24 cellular contexts compared by ENCODE assay signal in genomic region chr19:16862826-16863405, GRCh38. TPM values are rescaled to one million over a fixed set of nuclear protein-coding genes. Genes with fewer than 3 reads are reported as not detected.
DNase-seq lines count a peak whose midpoint lies in the region; ATAC-seq, FAIRE-seq and TF ChIP-seq lines count a peak whose summit lies in the region.
"Had no signal": no experiment of that assay in that cellular context is flagged by ENCODE, and none has a peak within 500 bp of the region (broad histone marks: within the 10 kb centered on the region; RNA-seq: fewer than 3 reads in every experiment).

No MANE protein-coding gene starts in this region.

- no peaks in the 10 kb centered on the region for H4K20me1 ChIP-seq in OCI-LY7 (ENCODE audit: insufficient read depth, low read length)
- H4K20me1 ChIP-seq in GM12878 (ENCODE audit: control insufficient read depth, insufficient read depth): no peaks in the 10 kb centered on the region

- no peak for DNase-seq in MCF 10A (ENCODE audit: unreplicated experiment)
- DNase-seq in breast epithelium (ENCODE audit: low spot score in 2 of 2): no peak
- DNase-seq in OCI-LY7 (ENCODE audit: low spot score): no peak
- DNase-seq in GM12878 (ENCODE audit: low read depth, low spot score): no peak
- no peak for DNase-seq in spleen
- no peak for DNase-seq in sigmoid colon
- no peak for DNase-seq in C1 segment of cervical spinal cord (lab: John Stamatoyannopoulos, UW)
- DNase-seq in NCI-H2227 treated with DMSO at 0.1 percent for 48 hours (lab: John Stamatoyannopoulos, UW): no peak
- DNase-seq: activated CD4-positive, CD25-positive, alpha-beta regulatory T cell treated with anti-CD3 and anti-CD28 coated beads, Interleukin-2, amount 50 U/mL, for 72 hours; activated naive CD4-positive, alpha-beta T cell; activated T-cell treated with anti-CD3 and anti-CD28 coated beads, Interleukin-2, amount 50 U/mL, for 1 hour; Caco-2; midbrain; natural killer cell; NCI-H1694 treated with DMSO at 0.1 percent for 48 hours; NCI-H69; substantia nigra had no signal

- H3K27me3 Mint-ChIP-seq in MCF 10A (ENCODE audit: insufficient read depth, unreplicated experiment): no peaks in the 10 kb centered on the region
- H3K27me3 Mint-ChIP-seq: B cell had no signal

- no peak for TF ChIP-seq RAD21 in GM12878 (IDR thresholded peaks at IDR 0.05; ENCODE audit: insufficient read depth, low read depth, low read length)

- H3K4me3 ChIP-seq in breast epithelium (no peak overlapping the region), OCI-LY7 (ENCODE audit: low read depth, low read length, poor library complexity, severe bottlenecking) (no peak overlapping the region), GM12878 (no peak overlapping the region), spleen (peak overlapping the region in 1 of 8 donors; percentile 5), sigmoid colon (no peak overlapping the region)
- H3K4me3 ChIP-seq: coronary artery, pancreas, SK-N-MC had no signal

- H3K4me2 ChIP-seq in OCI-LY7 (ENCODE audit: low read length) (no peak overlapping the region), GM12878 (ENCODE audit: control insufficient read depth, insufficient read depth) (peak overlapping the region; percentile 14; the same call in 1 of the 2 replicates)

- no peak for TF ChIP-seq POLR2A in breast epithelium (IDR thresholded peaks at IDR 0.05)
- TF ChIP-seq POLR2A in GM12878 (IDR thresholded peaks at IDR 0.05; ENCODE audit: low read depth, low read length): no peak
- TF ChIP-seq POLR2A in spleen (IDR thresholded peaks at IDR 0.05): no peak
- no peak for TF ChIP-seq POLR2A in sigmoid colon (IDR thresholded peaks at IDR 0.05)

- CTCF ChIA-PET in MCF 10A (lab: Yijun Ruan, JAX): interaction anchor here (0.6 kb wide), 1 partner anchor 957 kb away, joined by 3 read pairs; no protein-coding TSS in a partner anchor
- CTCF ChIA-PET in OCI-LY7 (lab: Charles Lee; ENCODE audit: unreplicated experiment): no interaction called here
- CTCF ChIA-PET in GM12878 (lab: Yijun Ruan, JAX): no interaction called here

- H3K4me3 Mint-ChIP-seq in MCF 10A (ENCODE audit: unreplicated experiment): no peak overlapping the region
- H3K4me3 Mint-ChIP-seq: B cell; natural killer cell; T-helper 2 cell treated with Interferon-gamma antibody and Interleukin-4, amounts not matched to agents 5 μg/mL and 100 μg/mL, for 36 hours had no signal

- H3K27me3 ChIP-seq in breast epithelium: no peaks in the 10 kb centered on the region
- H3K27me3 ChIP-seq in GM12878 (replicated peaks in 1 of 2; ENCODE audit: control insufficient read depth in 2 of 2, insufficient read depth in 2 of 2, low read length in 1 of 2): no peaks in the 10 kb centered on the region
- no peaks in the 10 kb centered on the region for H3K27me3 ChIP-seq in spleen (replicated peaks in 1 of 7)
- H3K27me3 ChIP-seq in sigmoid colon: no peaks in the 10 kb centered on the region
- H3K27me3 ChIP-seq: pancreas had no signal

- H3K4me1 ChIP-seq in breast epithelium (no peaks in the 10 kb centered on the region), OCI-LY7 (ENCODE audit: insufficient read depth, low read length, poor library complexity, severe bottlenecking) (peaks cover 5% of the 10 kb centered on the region), GM12878 (ENCODE audit: control insufficient read depth, insufficient read depth, low read length) (peaks cover 16% of the 10 kb centered on the region), spleen (peaks cover 0 to 21% (median 6%) of the 10 kb centered on the region in 6 donors), sigmoid colon (no peaks in the 10 kb centered on the region)
- H3K4me1 ChIP-seq: Caco-2, pancreas had no signal

- H3K79me2 ChIP-seq in OCI-LY7 (ENCODE audit: insufficient read depth, low read depth, low read length): no peaks in the 10 kb centered on the region
- H3K79me2 ChIP-seq in GM12878 (ENCODE audit: control insufficient read depth, insufficient read depth, low read length): no peaks in the 10 kb centered on the region

- no peak; the same call in 2 of the 3 replicates for ATAC-seq in GM12878
- ATAC-seq: natural killer cell, pancreas had no signal

- H3K36me3 ChIP-seq in breast epithelium: peaks cover 22% of the 10 kb centered on the region
- peaks cover 25% of the 10 kb centered on the region for H3K36me3 ChIP-seq in OCI-LY7 (ENCODE audit: insufficient read depth, low read length)
- peaks cover 8 to 13% of the 10 kb centered on the region in 2 experiments; a peak in 3 of 4 replicates for H3K36me3 ChIP-seq in GM12878 (ENCODE audit: control insufficient read depth in 2 of 2, insufficient read depth in 2 of 2, low read length in 1 of 2)
- H3K36me3 ChIP-seq in spleen: peaks cover 3 to 95% (median 64%) of the 10 kb centered on the region in 6 donors
- H3K36me3 ChIP-seq in sigmoid colon: peaks cover 35 to 87% (median 56%) of the 10 kb centered on the region in 4 donors

- H3K9me3 ChIP-seq in breast epithelium: no peaks in the 10 kb centered on the region
- H3K9me3 ChIP-seq in OCI-LY7 (ENCODE audit: low read length): no peaks in the 10 kb centered on the region
- no peaks in the 10 kb centered on the region for H3K9me3 ChIP-seq in GM12878 (replicated peaks; ENCODE audit: control insufficient read depth, insufficient read depth, low read length)
- no peaks in the 10 kb centered on the region for H3K9me3 ChIP-seq in spleen
- H3K9me3 ChIP-seq in sigmoid colon: no peaks in the 10 kb centered on the region
- H3K9me3 ChIP-seq: Caco-2, pancreas had no signal

- TF ChIP-seq CTCF in MCF 10A (IDR thresholded peaks at IDR 0.05; ENCODE audit: unreplicated experiment) (no peak), breast epithelium (IDR thresholded peaks at IDR 0.05) (no peak), OCI-LY7 (conservative IDR thresholded peaks at IDR 0.05; ENCODE audit: low read length) (no peak), GM12878 (IDR thresholded peaks at IDR 0.05 in 2 of 3, conservative IDR thresholded peaks at IDR 0.05 in 1 of 3; ENCODE audit: control insufficient read depth in 2 of 3, extremely low read depth in 1 of 3, insufficient read depth in 1 of 3, low read depth in 3 of 3, low read length in 3 of 3) (no peak), spleen (IDR thresholded peaks at IDR 0.05 in 8 of 11, conservative IDR thresholded peaks at IDR 0.05 in 3 of 11) (no peak), sigmoid colon (IDR thresholded peaks at IDR 0.05) (no peak)

- 57% methylated on average over 10 of the region's 10 CpGs for WGBS in GM12878 (ENCODE audit: insufficient coverage, insufficient replicate concordance, low lambda C conversion rate, missing lambda C conversion rate)
- WGBS in spleen, 5 donors: 63 to 74% (median 71%) methylated on average over 10 of the region's 10 CpGs
- 79 to 88% methylated on average over 10 of the region's 10 CpGs for WGBS in sigmoid colon, 2 donors

- FAIRE-seq in GM12878 (lab: Jason Lieb, UNC): peak; percentile 71
- FAIRE-seq: A204.1, bronchial epithelial cell, pancreas had no signal

- SMC1A ChIA-PET in GM12878 (lab: Charles Lee; ENCODE audit: uncharacterized antibody, unreplicated experiment): no interaction called here

- H2AFZ ChIP-seq in OCI-LY7 (ENCODE audit: low read length) (no peak overlapping the region), GM12878 (ENCODE audit: control insufficient read depth, low read depth, low read length) (no peak overlapping the region)

- no peaks in the 10 kb centered on the region for H3K4me1 Mint-ChIP-seq in MCF 10A (ENCODE audit: insufficient read depth, unreplicated experiment)

- intact Hi-C loops in MCF 10A (cut with micrococcal nuclease): no loop called here
- intact Hi-C loops in breast epithelium (cut with DNase I; ENCODE audit: low total_unique reads): no loop called here
- intact Hi-C loops in OCI-LY7 (cut with micrococcal nuclease; ENCODE audit: unreplicated experiment): no loop called here
- intact Hi-C loops in GM12878 (cut with micrococcal nuclease; ENCODE audit: unreplicated experiment): no loop called here
- intact Hi-C loops in spleen (cut with DNase I; ENCODE audit: low total_unique reads): no loop called here
- intact Hi-C loops in sigmoid colon (cut with DNase I): no loop called here

- BruUV-seq in MCF 10A (replicated peaks; lab: Mats Ljungman, UMichigan): TSS peak; percentile 49
- TSS peak; percentile 81 for BruUV-seq in OCI-LY7 (replicated peaks; lab: Mats Ljungman, UMichigan)
- TSS peak; percentile 62 for BruUV-seq in GM12878 (replicated peaks; lab: Mats Ljungman, UMichigan)

- H3K27ac ChIP-seq in breast epithelium (no peak overlapping the region), OCI-LY7 (ENCODE audit: low read depth, low read length, poor library complexity, severe bottlenecking) (no peak overlapping the region), GM12878 (ENCODE audit: control insufficient read depth, insufficient read depth) (no peak overlapping the region), spleen (peak overlapping the region in 5 of 8 donors; percentile 15 to 61 (median 41)), sigmoid colon (no peak overlapping the region)
- H3K27ac ChIP-seq: coronary artery, pancreas, SK-N-MC had no signal

- no peak overlapping the region for H3K27ac Mint-ChIP-seq in MCF 10A (ENCODE audit: low read depth, unreplicated experiment)
- H3K27ac Mint-ChIP-seq: B cell; T-helper 2 cell treated with Interferon-gamma antibody and Interleukin-4, amounts not matched to agents 5 μg/mL and 100 μg/mL, for 36 hours had no signal

- RAD21 ChIA-PET in GM12878 (lab: Charles Lee; ENCODE audit: unreplicated experiment): no interaction called here

- H3K9me2 ChIP-seq in OCI-LY7 (ENCODE audit: insufficient read depth, low read length): no peaks in the 10 kb centered on the region

- in situ Hi-C loops in GM12878 (cut with MboI): no loop called here

- POLR2A ChIA-PET in MCF 10A (lab: Yijun Ruan, JAX): interaction anchor here (1.4 kb wide), 1 partner anchor 11 kb away, joined by 4 read pairs; no protein-coding TSS in a partner anchor
- POLR2A ChIA-PET in OCI-LY7 (lab: Charles Lee): interaction anchor here (0.5 kb wide), 1 partner anchor 20 kb away, joined by 4 read pairs; no protein-coding TSS in a partner anchor
- POLR2A ChIA-PET in GM12878 (lab: Charles Lee): interaction anchor here (0.6 kb wide), 1 partner anchor 150 kb away, joined by 3 read pairs; no protein-coding TSS in a partner anchor

- peaks cover 64% of the 10 kb centered on the region for H3K36me3 Mint-ChIP-seq in MCF 10A (ENCODE audit: insufficient read depth, unreplicated experiment)
- H3K36me3 Mint-ChIP-seq: natural killer cell had no signal

- H3K9me3 Mint-ChIP-seq in MCF 10A (ENCODE audit: unreplicated experiment): no peaks in the 10 kb centered on the region
- H3K9me3 Mint-ChIP-seq: natural killer cell; T-helper 2 cell treated with Interferon-gamma antibody and Interleukin-4, amounts not matched to agents 5 μg/mL and 100 μg/mL, for 36 hours had no signal

- TF ChIP-seq EP300 in GM12878 (IDR thresholded peaks at IDR 0.05; ENCODE audit: borderline replicate concordance in 1 of 2, control insufficient read depth in 1 of 2, low read depth in 2 of 2, low read length in 2 of 2): no peak
- TF ChIP-seq EP300 in sigmoid colon (IDR thresholded peaks at IDR 0.05): no peak

- H3K9ac ChIP-seq in GM12878 (ENCODE audit: control insufficient read depth, insufficient read depth, low read length): no peak overlapping the region

RNA-seq across cellular contexts. Expression of gene F2RL3, which starts 25.9 kb away (rescaled TPM):
- total RNA-seq in MCF 10A (2022): not detected in 2 replicates
- 10 to 100 TPM in 1 of 3 donors, 1 to 10 TPM in 1, under 1 TPM in 1; 0.32 to 27.5 (median 4.2) TPM for total RNA-seq in breast epithelium
- not detected in 2 replicates for total RNA-seq in OCI-LY7 (2014; rRNA removed; shearing (Covaris generic))
- 0.10 TPM in 1 of 2 replicates, not detected in the other for total RNA-seq in OCI-LY7 (2022)
- total RNA-seq in GM12878 (2013; cell fraction: nucleolus; rRNA removed): 0.13 and 0.17 TPM in 2 replicates
- 0.38 and 0.51 TPM in 2 replicates for total RNA-seq in GM12878 (2014; rRNA removed)
- 0.13 and 0.23 TPM in 2 replicates for total RNA-seq in GM12878 (2014; rRNA removed; fragmentation: Illumina TruSeq; extraction: Trizol)
- 0.74 and 0.85 TPM in 2 replicates for total RNA-seq in GM12878 (2021)
- polyA plus RNA-seq in GM12878 (2011; ENCODE audit: low read depth): 0.08 TPM
- 0.01 and 0.03 TPM in 2 replicates for polyA plus RNA-seq in GM12878 (2011; rRNA removed)
- polyA plus RNA-seq in GM12878 (2011; cell fraction: cytosol; rRNA removed): 0.07 and 0.12 TPM in 2 replicates
- 0.09 and 0.16 TPM in 2 replicates for polyA plus RNA-seq in GM12878 (2011; cell fraction: nucleus; rRNA removed)
- 0.21 and 0.30 TPM in 2 replicates for polyA plus RNA-seq in GM12878 (2012)
- 0.14 and 0.24 TPM in 2 replicates for polyA plus RNA-seq in GM12878 (2014; fragmentation: Illumina TruSeq; extraction: Trizol)
- polyA plus RNA-seq in GM12878 (2014; fragmentation: Nextera tagmentation; extraction: Ambion mirVana): under 1 TPM; 0.05 to 0.13 TPM
- polyA plus RNA-seq in GM12878 (2014; rRNA removed): 0.35 and 0.48 TPM in 2 replicates
- 1 to 10 TPM in 1 of 2 experiments, under 1 TPM in 1; 0.88 to 1.2 TPM for polyA plus RNA-seq in GM12878 (2016; fragmentation: Nextera tagmentation; extraction: Ambion mirVana)
- polyA minus RNA-seq in GM12878 (2011; rRNA and poly(A)+ RNA removed): 0.15 TPM in 1 of 2 replicates, not detected in the other
- not detected in 2 replicates for polyA minus RNA-seq in GM12878 (2011; cell fraction: cytosol; rRNA and poly(A)+ RNA removed)
- polyA minus RNA-seq in GM12878 (2011; cell fraction: nucleus; rRNA and poly(A)+ RNA removed): 0.24 and 0.77 TPM in 2 replicates
- total RNA-seq in spleen: 1 to 10 TPM; 1.2 to 5.4 (median 2.3) TPM
- polyA plus RNA-seq in spleen: 1 to 10 TPM in 1 of 3 donors, under 1 TPM in 2; 0.48 to 1.3 (median 0.76) TPM
- total RNA-seq in sigmoid colon: 1 to 10 TPM; 1.8 to 3.9 (median 1.9) TPM
- 1 to 10 TPM in 2 of 3 donors, under 1 TPM in 1; 0.69 to 3.5 (median 2.4) TPM for polyA plus RNA-seq in sigmoid colon
- total RNA-seq: bronchial epithelial cell, Caco-2 had no signal

RNA-seq across cellular contexts. Expression of gene SIN3B, which starts 33.7 kb away (rescaled TPM):
- total RNA-seq in MCF 10A (2022) (56.0 and 66.6 TPM in 2 replicates), breast epithelium (10 to 100 TPM; 43.2 to 88.5 (median 48.1) TPM), OCI-LY7 (2022) (44.7 and 45.4 TPM in 2 replicates), GM12878 (2014; rRNA removed) (8.7 and 13.2 TPM in 2 replicates), GM12878 (2014; rRNA removed; fragmentation: Illumina TruSeq; extraction: Trizol) (9.1 and 9.6 TPM in 2 replicates), GM12878 (2021) (30.4 and 34.5 TPM in 2 replicates), spleen (100 to 1,000 TPM in 1 of 7 donors, 10 to 100 TPM in 6; 66.2 to 107 (median 84.2) TPM), sigmoid colon (10 to 100 TPM; 23.9 to 67.3 (median 33.5) TPM)
- 19.4 and 21.4 TPM in 2 replicates for total RNA-seq in OCI-LY7 (2014; rRNA removed; shearing (Covaris generic))
- total RNA-seq in GM12878 (2013; cell fraction: nucleolus; rRNA removed): 96.9 and 112 TPM in 2 replicates
- polyA plus RNA-seq in GM12878 (2011; ENCODE audit: low read depth): 10.6 TPM
- polyA plus RNA-seq in GM12878 (2011; rRNA removed) (14.6 and 20.0 TPM in 2 replicates), GM12878 (2014; fragmentation: Illumina TruSeq; extraction: Trizol) (12.9 and 16.2 TPM in 2 replicates), GM12878 (2014; fragmentation: Nextera tagmentation; extraction: Ambion mirVana) (1 to 10 TPM in 1 of 2 experiments, under 1 TPM in 1; 0.68 to 1.4 TPM), GM12878 (2014; rRNA removed) (31.7 and 36.2 TPM in 2 replicates), GM12878 (2016; fragmentation: Nextera tagmentation; extraction: Ambion mirVana) (10 to 100 TPM; 15.3 to 17.0 TPM), spleen (10 to 100 TPM; 14.6 to 50.9 (median 29.6) TPM), sigmoid colon (10 to 100 TPM in 1 of 3 donors, 1 to 10 TPM in 2; 5.1 to 26.1 (median 5.4) TPM)
- polyA plus RNA-seq in GM12878 (2011; cell fraction: cytosol; rRNA removed): 16.2 and 19.8 TPM in 2 replicates
- polyA plus RNA-seq in GM12878 (2011; cell fraction: nucleus; rRNA removed): 113 and 165 TPM in 2 replicates
- polyA plus RNA-seq in GM12878 (2012): 23.6 and 26.3 TPM in 2 replicates
- 18.9 and 23.9 TPM in 2 replicates for polyA minus RNA-seq in GM12878 (2011; rRNA and poly(A)+ RNA removed)
- polyA minus RNA-seq in GM12878 (2011; cell fraction: cytosol; rRNA and poly(A)+ RNA removed): 9.4 and 14.6 TPM in 2 replicates
- 30.5 and 41.4 TPM in 2 replicates for polyA minus RNA-seq in GM12878 (2011; cell fraction: nucleus; rRNA and poly(A)+ RNA removed)

Comparison
In these comparisons a context has a peak if more than half of its experiments do, and no peak if none do; other contexts are left out.
1. H3K27ac ChIP-seq: peak in spleen (5 of 8); none in breast epithelium (0 of 2), OCI-LY7 (single experiment), GM12878 (single experiment) and sigmoid colon (0 of 4).